19 cellular contexts compared by ENCODE assay signal in the genomic region with DNA sequence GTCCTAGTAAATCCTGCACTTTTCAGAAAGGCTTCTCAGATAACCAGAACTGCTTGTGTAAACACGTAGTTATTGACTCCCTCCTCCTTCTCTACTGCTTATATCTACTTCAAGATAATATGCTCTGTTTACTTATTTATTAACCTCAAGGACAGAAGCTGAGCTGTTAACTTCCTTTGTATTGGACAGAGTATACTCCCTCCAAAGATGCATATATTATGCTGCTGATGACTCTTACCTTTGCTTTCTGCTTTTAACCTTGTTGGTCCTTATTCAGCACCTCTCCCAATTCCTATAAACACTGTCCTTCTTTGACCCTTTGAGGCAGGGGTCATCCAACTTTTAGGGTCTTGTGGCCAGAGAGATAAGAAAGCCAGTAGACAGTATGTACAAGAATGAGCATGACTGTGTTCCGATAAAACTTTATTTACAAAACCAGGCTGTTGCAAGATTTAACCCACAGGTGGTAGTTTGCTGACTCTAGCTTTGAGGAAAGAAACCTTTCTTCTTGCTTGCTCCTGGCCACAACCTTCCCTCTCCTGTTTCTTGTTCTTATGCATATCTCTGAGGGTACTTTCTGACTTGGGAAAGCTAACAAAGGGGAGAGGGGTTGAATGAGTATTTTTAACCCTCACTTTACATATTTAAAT. TPM values are rescaled to one million over a fixed set of nuclear protein-coding genes. Genes with fewer than 3 reads are reported as not detected.
DNase-seq lines count a peak whose midpoint lies in the region; ATAC-seq, FAIRE-seq and TF ChIP-seq lines count a peak whose summit lies in the region.
"Had no signal": no experiment of that assay in that cellular context is flagged by ENCODE, and none has a peak within 500 bp of the region (broad histone marks: within the 10 kb centered on the region; RNA-seq: fewer than 3 reads in every experiment).

No MANE protein-coding gene starts in this region.

- H3K27me3 ChIP-seq in astrocyte (ENCODE audit: insufficient read depth, low read length) (peaks cover 14% of the 10 kb centered on the region), pancreas (no peaks in the 10 kb centered on the region)
- H3K27me3 ChIP-seq: BLaER1 had no signal

- H3K9ac ChIP-seq in astrocyte (ENCODE audit: low read length), result no peak overlapping the region
- H3K9ac ChIP-seq: BLaER1 had no signal

- peak in 3 of 4 donors; percentile 21 to 36 (median 24) for ATAC-seq in pancreas
- ATAC-seq: PC-3 had no signal

- H3K4me3 Mint-ChIP-seq in astrocyte (ENCODE audit: unreplicated experiment), result no peak overlapping the region
- H3K4me3 Mint-ChIP-seq: nephron progenitor cell had no signal

- H3K4me3 ChIP-seq in GM12865 (ENCODE audit: low read depth, low read length), result no peak overlapping the region
- H3K4me3 ChIP-seq in LNCaP clone FGC (ENCODE audit: low read depth, low read length), result peak overlapping the region; percentile 25
- H3K4me3 ChIP-seq in astrocyte (ENCODE audit: insufficient read depth, low read depth, low read length), result no peak overlapping the region
- no peak overlapping the region for H3K4me3 ChIP-seq in pancreas
- H3K4me3 ChIP-seq: BLaER1 had no signal

- no peak for TF ChIP-seq CTCF in GM12865 (IDR thresholded peaks at IDR 0.05; ENCODE audit: insufficient read depth, low read depth, low read length, missing control alignments)
- no peak for TF ChIP-seq CTCF in LNCaP clone FGC (IDR thresholded peaks at IDR 0.05; ENCODE audit: control insufficient read depth, extremely low read depth, insufficient read depth)
- no peak for TF ChIP-seq CTCF in astrocyte (IDR thresholded peaks at IDR 0.05; ENCODE audit: insufficient read depth, low read depth, low read length)
- TF ChIP-seq CTCF in pancreas (IDR thresholded peaks at IDR 0.05), result no peak

- peak overlapping the region; percentile 56 for H3K27ac Mint-ChIP-seq in astrocyte (ENCODE audit: unreplicated experiment)
- H3K27ac Mint-ChIP-seq: nephron progenitor cell had no signal

- no peak overlapping the region for H2AFZ ChIP-seq in astrocyte (ENCODE audit: low read depth, low read length)

- H3K27ac ChIP-seq in astrocyte (ENCODE audit: low read depth, low read length), result no peak overlapping the region
- peak overlapping the region in 3 of 4 donors; percentile 35 to 45 (median 42) for H3K27ac ChIP-seq in pancreas
- no peak overlapping the region for H3K27ac ChIP-seq in caudate nucleus (ENCODE audit: low read depth, low read length)
- H3K27ac ChIP-seq: BLaER1, epithelial cell of prostate had no signal

- H3K36me3 Mint-ChIP-seq in astrocyte (ENCODE audit: low read depth, unreplicated experiment), result peaks cover 3% of the 10 kb centered on the region

- DNase-seq in GM12865 (ENCODE audit: low read depth) (peak; percentile 18), LNCaP clone FGC (ENCODE audit: low read depth) (peak; percentile 59), astrocyte (ENCODE audit: low read depth) (no peak), pancreas (no peak), SW 1271 (lab: John Stamatoyannopoulos, UW) (no peak), activated T-cell treated with anti-CD3 and anti-CD28 coated beads for 4 hours (no peak), caudate nucleus (lab: John Stamatoyannopoulos, UW) (no peak)
- DNase-seq: NCI-H2227 treated with DMSO at 0.1 percent for 48 hours had no signal

- H3K9me3 ChIP-seq in astrocyte (ENCODE audit: insufficient read depth, low read depth, low read length) (no peaks in the 10 kb centered on the region), pancreas (no peaks in the 10 kb centered on the region)
- H3K9me3 ChIP-seq: BLaER1 had no signal

- no peak overlapping the region for H3K4me2 ChIP-seq in astrocyte (ENCODE audit: low read length)
- H3K4me2 ChIP-seq: BLaER1 had no signal

- FAIRE-seq in astrocyte (lab: Jason Lieb, UNC), result no peak
- FAIRE-seq in pancreas (lab: Jason Lieb, UNC), result no peak
- FAIRE-seq: colon, islet of Langerhans had no signal

- H3K79me2 ChIP-seq in astrocyte (ENCODE audit: insufficient read depth, low read length), result peaks cover 11% of the 10 kb centered on the region

- H4K20me1 ChIP-seq in astrocyte (ENCODE audit: insufficient read depth, low read length), result peaks cover 9% of the 10 kb centered on the region

- intact Hi-C loops in pancreas (cut with DNase I), result no loop called here

- peaks cover 2% of the 10 kb centered on the region for H3K9me3 Mint-ChIP-seq in astrocyte (ENCODE audit: unreplicated experiment)
- H3K9me3 Mint-ChIP-seq: nephron progenitor cell had no signal

- H3K4me1 Mint-ChIP-seq in astrocyte (ENCODE audit: low read depth, unreplicated experiment), result peaks cover 3% of the 10 kb centered on the region

- peaks cover 8% of the 10 kb centered on the region for H3K27me3 Mint-ChIP-seq in astrocyte (ENCODE audit: low read depth, unreplicated experiment)

- peaks cover 10% of the 10 kb centered on the region for H3K4me1 ChIP-seq in astrocyte (ENCODE audit: insufficient read depth, low read length)
- H3K4me1 ChIP-seq in pancreas, result peaks cover 0 to 18% (median 4%) of the 10 kb centered on the region in 3 donors

- no peaks in the 10 kb centered on the region for H3K36me3 ChIP-seq in astrocyte (ENCODE audit: insufficient read depth, low read length)
- H3K36me3 ChIP-seq in pancreas, result no peaks in the 10 kb centered on the region
- H3K36me3 ChIP-seq: BLaER1 had no signal

- 7 to 13% methylated on average over 2 of the region's 2 CpGs for whole genome bisulfite sequencing in pancreas, 2 donors

RNA-seq across cellular contexts. Expression of gene TPM3, which starts 4.9 kb away (rescaled TPM):
- total RNA-seq in astrocyte (600 and 687 TPM in 2 replicates), pancreas (100 to 1,000 TPM in 2 of 6 donors, 10 to 100 TPM in 4; 49.0 to 158 (median 90.2) TPM)
- 100 to 1,000 TPM in 1 of 2 donors, 10 to 100 TPM in 1; 47.7 to 116 TPM for polyA plus RNA-seq in pancreas

RNA-seq across cellular contexts. Expression of gene CFAP141, which starts 19.2 kb away (rescaled TPM):
- total RNA-seq in astrocyte (not detected in 2 replicates), pancreas (not detected)
- under 1 TPM in 1 of 2 donors, not detected in 1; 0.52 TPM for polyA plus RNA-seq in pancreas
- total RNA-seq: activated CD8-positive, alpha-beta memory T cell treated with anti-CD3 and anti-CD28 coated beads for 36 hours; M059J; mammary epithelial cell; PC-3; renal cortical epithelial cell; subcutaneous adipose tissue had no signal
- polyA plus RNA-seq: mammary epithelial cell had no signal

RNA-seq across cellular contexts. Expression of gene NUP210L, which starts 32.1 kb away (rescaled TPM):
- total RNA-seq in astrocyte (0.07 TPM in 1 of 2 replicates, not detected in the other), pancreas (under 1 TPM in 3 of 6 donors, not detected in 3; 0.04 to 0.06 (median 0.06) TPM)
- polyA plus RNA-seq in pancreas, result under 1 TPM in 1 of 2 donors, not detected in 1; 0.02 TPM
- total RNA-seq: M059J had no signal
- polyA plus RNA-seq: mammary epithelial cell had no signal

RNA-seq across cellular contexts. Expression of gene UBAP2L, which starts 33.8 kb away (rescaled TPM):
- 203 and 218 TPM in 2 replicates for total RNA-seq in astrocyte
- 10 to 100 TPM; 32.7 to 69.8 (median 46.9) TPM for total RNA-seq in pancreas
- 10 to 100 TPM; 50.5 to 58.1 TPM for polyA plus RNA-seq in pancreas

Comparison
In these comparisons a context has a peak if more than half of its experiments do, and no peak if none do; other contexts are left out.
1. DNase-seq: peak in GM12865 (single experiment) and LNCaP clone FGC (single experiment); none in astrocyte (single experiment), pancreas (0 of 6), SW 1271 (0 of 2), activated T-cell treated with anti-CD3 and anti-CD28 coated beads for 4 hours (single experiment) and caudate nucleus (0 of 61).
2. H3K27ac ChIP-seq: peak in pancreas (3 of 4); none in astrocyte (single experiment) and caudate nucleus (single experiment).